Comparison of ENCODE assay signal across 18 cellular contexts in the genomic region with DNA sequence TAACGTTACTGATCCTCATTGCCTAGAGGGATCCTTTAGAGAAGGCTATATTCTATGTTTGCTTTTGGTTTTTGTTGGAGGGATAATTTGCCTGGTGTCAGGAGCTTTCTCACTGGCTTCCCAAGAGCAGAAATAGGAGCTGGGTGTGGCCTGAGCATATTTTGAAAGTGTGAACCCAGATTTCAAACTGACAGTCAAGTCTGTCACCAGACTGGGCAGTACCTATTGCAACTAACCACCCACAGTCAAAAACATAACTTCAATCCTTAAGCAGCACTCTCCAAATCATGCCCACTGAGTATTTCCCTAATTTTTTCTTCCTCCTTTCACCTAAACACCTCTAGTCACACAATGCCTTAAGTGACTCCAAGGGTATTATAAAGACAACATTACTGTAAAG.
DNase-seq lines count a peak whose midpoint lies in the region; ATAC-seq and FAIRE-seq lines count a peak whose summit lies in the region.
"Had no signal": no experiment of that assay in that cellular context is flagged by ENCODE, and none has a peak within 500 bp of the region (broad histone marks: within the 10 kb centered on the region; RNA-seq: fewer than 3 reads in every experiment).

No MANE protein-coding gene starts in this region.

- peaks cover 71 to 100% (median 99%) of the 10 kb centered on the region in 10 experiments for H3K4me1 ChIP-seq in BLaER1 treated with 17β-estradiol and CSF1 and Interleukin-3, amounts not matched to agents 10 nM and 100 nM
- H3K4me1 ChIP-seq: uterus had no signal

- peaks cover 22 to 86% (median 62%) of the 10 kb centered on the region in 11 experiments; a peak in 21 of 22 replicates for H3K36me3 ChIP-seq in BLaER1 treated with 17β-estradiol and CSF1 and Interleukin-3, amounts not matched to agents 10 nM and 100 nM
- H3K36me3 ChIP-seq: SJSA1, uterus had no signal

- peaks cover 6% of the 10 kb centered on the region for H3K36me3 Mint-ChIP-seq in activated naive CD8-positive, alpha-beta T cell treated with anti-CD3 and anti-CD28 coated beads for 36 hours

- H3K27ac Mint-ChIP-seq in activated naive CD8-positive, alpha-beta T cell treated with anti-CD3 and anti-CD28 coated beads for 36 hours: peak overlapping the region; percentile 82
- H3K27ac Mint-ChIP-seq: activated naive CD8-positive, alpha-beta T cell treated with anti-CD3 and anti-CD28 coated beads, Interleukin-2, amount 10 ng/mL, durations not matched to agents 7 days and 5 days; nephron had no signal

- H3K9ac ChIP-seq in BLaER1 treated with 17β-estradiol and CSF1 and Interleukin-3, amounts not matched to agents 10 nM and 100 nM: peak overlapping the region in 9 of 11 experiments; percentile 37 to 68 (median 50); a peak in 18 of 22 replicates

- peak overlapping the region in 10 of 11 experiments; percentile 49 to 89 (median 76); a peak in 21 of 22 replicates for H3K27ac ChIP-seq in BLaER1 treated with 17β-estradiol and CSF1 and Interleukin-3, amounts not matched to agents 10 nM and 100 nM
- H3K27ac ChIP-seq: SJSA1, uterus had no signal

- H3K4me3 Mint-ChIP-seq in activated naive CD8-positive, alpha-beta T cell treated with anti-CD3 and anti-CD28 coated beads for 36 hours: no peak overlapping the region
- H3K4me3 Mint-ChIP-seq: activated naive CD8-positive, alpha-beta T cell treated with anti-CD3 and anti-CD28 coated beads, Interleukin-2, amount 10 ng/mL, durations not matched to agents 7 days and 5 days; nephron had no signal

- H4K20me1 ChIP-seq in BLaER1 treated with 17β-estradiol and CSF1 and Interleukin-3, amounts not matched to agents 10 nM and 100 nM: peaks cover 0 to 71% (median 0%) of the 10 kb centered on the region in 11 experiments; a peak in 4 of 22 replicates

- ATAC-seq in GM18517 (IDR thresholded peaks at IDR 0.05; ENCODE audit: unreplicated experiment) (peak; percentile 34), HG02981 (IDR thresholded peaks at IDR 0.05; ENCODE audit: unreplicated experiment) (peak; percentile 20), HG03520 (IDR thresholded peaks at IDR 0.05; ENCODE audit: unreplicated experiment) (no peak), GM19455 (IDR thresholded peaks at IDR 0.05; ENCODE audit: unreplicated experiment) (no peak)
- ATAC-seq: left lobe of liver had no signal

- H3K4me2 ChIP-seq in BLaER1 treated with 17β-estradiol and CSF1 and Interleukin-3, amounts not matched to agents 10 nM and 100 nM: peak overlapping the region; percentile 71 to 89 (median 80)

- H3K4me3 ChIP-seq in BLaER1 treated with 17β-estradiol and CSF1 and Interleukin-3, amounts not matched to agents 10 nM and 100 nM: peak overlapping the region in 3 of 10 experiments; percentile 5 to 7 (median 5); a peak in 1 of 20 replicates
- H3K4me3 ChIP-seq: SJSA1, uterus had no signal

- H3K4me1 Mint-ChIP-seq in activated naive CD8-positive, alpha-beta T cell treated with anti-CD3 and anti-CD28 coated beads for 36 hours: peaks cover 27% of the 10 kb centered on the region

- peaks cover 9% of the 10 kb centered on the region for H3K9me3 Mint-ChIP-seq in activated naive CD8-positive, alpha-beta T cell treated with anti-CD3 and anti-CD28 coated beads for 36 hours
- H3K9me3 Mint-ChIP-seq: nephron had no signal

- H3K27me3 Mint-ChIP-seq in activated naive CD8-positive, alpha-beta T cell treated with anti-CD3 and anti-CD28 coated beads for 36 hours: no peaks in the 10 kb centered on the region
- H3K27me3 Mint-ChIP-seq: activated naive CD8-positive, alpha-beta T cell treated with anti-CD3 and anti-CD28 coated beads, Interleukin-2, amount 10 ng/mL, durations not matched to agents 7 days and 5 days had no signal

- no peak for FAIRE-seq in GM19239 (lab: Jason Lieb, UNC)

- peaks cover 0 to 13% (median 6%) of the 10 kb centered on the region in 11 experiments; a peak in 12 of 22 replicates for H3K9me3 ChIP-seq in BLaER1 treated with 17β-estradiol and CSF1 and Interleukin-3, amounts not matched to agents 10 nM and 100 nM (replicated peaks in 1 of 11)
- H3K9me3 ChIP-seq: SJSA1, uterus had no signal

- no peaks in the 10 kb centered on the region for H3K27me3 ChIP-seq in BLaER1 treated with 17β-estradiol and CSF1 and Interleukin-3, amounts not matched to agents 10 nM and 100 nM
- H3K27me3 ChIP-seq: SJSA1, uterus had no signal

- DNase-seq in activated naive CD8-positive, alpha-beta T cell treated with anti-CD3 and anti-CD28 coated beads for 36 hours: no peak
- DNase-seq in NCI-H2227 treated with DMSO at 0.1 percent for 48 hours (lab: John Stamatoyannopoulos, UW): no peak
- no peak for DNase-seq in GM19239 (ENCODE audit: insufficient read length, low spot score)
- DNase-seq: activated naive CD8-positive, alpha-beta T cell treated with anti-CD3 and anti-CD28 coated beads, Interleukin-2, amount 10 ng/mL, durations not matched to agents 7 days and 5 days; Kasumi-1; NCI-H1694; NK-92 treated with Interleukin-12 subunit alpha and Interleukin-12 subunit beta, amount 100 ng/mL, for 24 hours; stimulated activated CD4-positive, alpha-beta T cell treated with anti-CD3 and anti-CD28 coated beads, Interleukin-2, amount 100 ng/mL, for 48 hours; stimulated activated naive CD4-positive, alpha-beta T cell; uterus had no signal

Comparison
In these comparisons a context has a peak if more than half of its experiments do, and no peak if none do; other contexts are left out.
1. ATAC-seq: peak in GM18517 (single experiment) and HG02981 (single experiment); none in HG03520 (single experiment) and GM19455 (single experiment).